ENCODE assay signal across 1 cellular context in genomic region chr1:6603851-6604558, GRCh38.
A peak's percentile ranks its signal among the peaks of the same experiment; 100 is the strongest.
TF ChIP-seq lines count a peak whose summit lies in the region.

No MANE protein-coding gene starts in this region.

TF ChIP-seq in HepG2, 621 proteins besides CTCF, POLR2A, EP300 and RAD21 (continued from another document and continues in another):
- TF ChIP-seq, protein P1, sequence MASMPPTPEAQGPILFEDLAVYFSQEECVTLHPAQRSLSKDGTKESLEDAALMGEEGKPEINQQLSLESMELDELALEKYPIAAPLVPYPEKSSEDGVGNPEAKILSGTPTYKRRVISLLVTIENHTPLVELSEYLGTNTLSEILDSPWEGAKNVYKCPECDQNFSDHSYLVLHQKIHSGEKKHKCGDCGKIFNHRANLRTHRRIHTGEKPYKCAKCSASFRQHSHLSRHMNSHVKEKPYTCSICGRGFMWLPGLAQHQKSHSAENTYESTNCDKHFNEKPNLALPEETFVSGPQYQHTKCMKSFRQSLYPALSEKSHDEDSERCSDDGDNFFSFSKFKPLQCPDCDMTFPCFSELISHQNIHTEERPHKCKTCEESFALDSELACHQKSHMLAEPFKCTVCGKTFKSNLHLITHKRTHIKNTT (CRISPR knock-in tag; IDR thresholded peaks at IDR 0.05), result no peak
- TF ChIP-seq ZNF232 (CRISPR knock-in tag; IDR thresholded peaks at IDR 0.05; ENCODE audit: borderline replicate concordance) (no peak), KLF6 (CRISPR knock-in tag; IDR thresholded peaks at IDR 0.05) (no peak; the same call in 1 of the 2 replicates), DR1 (CRISPR knock-in tag; IDR thresholded peaks at IDR 0.05) (peak; percentile 24; the same call in 1 of the 2 replicates), ZNF513 (CRISPR knock-in tag; conservative IDR thresholded peaks at IDR 0.05) (no peak), DRAP1 (CRISPR knock-in tag; IDR thresholded peaks at IDR 0.05) (peak; percentile 88), MXI1 (IDR thresholded peaks at IDR 0.05; ENCODE audit: borderline replicate concordance, low read depth, low read length) (peak; percentile 76; the same call in 1 of the 3 replicates), ZNF484 (CRISPR knock-in tag; IDR thresholded peaks at IDR 0.05; ENCODE audit: borderline replicate concordance, low read depth) (0 out of 2 replicates have a peak, but pooled peaks have one; percentile 36), AKAP8 (CRISPR knock-in tag; IDR thresholded peaks at IDR 0.05) (no peak), ZNF567 (CRISPR knock-in tag; IDR thresholded peaks at IDR 0.05; ENCODE audit: borderline replicate concordance) (no peak), SPEN (CRISPR knock-in tag; IDR thresholded peaks at IDR 0.05; ENCODE audit: low read depth) (no peak; the same call in 1 of the 2 replicates), ZNF572 (CRISPR knock-in tag; IDR thresholded peaks at IDR 0.05) (no peak), ZNF761 (CRISPR knock-in tag; conservative IDR thresholded peaks at IDR 0.05) (no peak), HMG20B (CRISPR knock-in tag; conservative IDR thresholded peaks at IDR 0.05) (0 out of 2 replicates have a peak, but pooled peaks have one; percentile 30), PCBP1 (IDR thresholded peaks at IDR 0.05; ENCODE audit: borderline replicate concordance, low read depth, low read length) (no peak), RBM22 (optimal IDR thresholded peaks at IDR 0.05; ENCODE audit: low read length) (peak; percentile 67), ZNF749 (CRISPR knock-in tag; IDR thresholded peaks at IDR 0.05; ENCODE audit: borderline replicate concordance) (no peak), E2F2 (CRISPR knock-in tag; IDR thresholded peaks at IDR 0.05; ENCODE audit: borderline replicate concordance) (no peak; the same call in 1 of the 2 replicates), FOXA3 (CRISPR knock-in tag; IDR thresholded peaks at IDR 0.05) (peak; percentile 52; the same call in 1 of the 2 replicates), MIXL1 (CRISPR knock-in tag; IDR thresholded peaks at IDR 0.05) (peak; percentile 82), MNT (IDR thresholded peaks at IDR 0.05) (peak; percentile 80), CENPX (CRISPR knock-in tag; IDR thresholded peaks at IDR 0.05) (no peak), SMAD9 (CRISPR knock-in tag; IDR thresholded peaks at IDR 0.05) (no peak), HNRNPUL1 (IDR thresholded peaks at IDR 0.05; ENCODE audit: low read depth, low read length) (no peak), GFI1 (CRISPR knock-in tag; IDR thresholded peaks at IDR 0.05; ENCODE audit: borderline replicate concordance) (no peak), ZNF773 (CRISPR knock-in tag; IDR thresholded peaks at IDR 0.05; ENCODE audit: borderline replicate concordance) (no peak), TCF7L2 (IDR thresholded peaks at IDR 0.05; ENCODE audit: low read depth, low read length) (no peak), ZNF292 (CRISPR knock-in tag; IDR thresholded peaks at IDR 0.05; ENCODE audit: borderline replicate concordance, low read depth) (no peak), HNF4G (IDR thresholded peaks at IDR 0.05; ENCODE audit: borderline replicate concordance, low read depth, low read length) (peak; percentile 57; the same call in 1 of the 2 replicates), HNF4G (CRISPR knock-in tag; IDR thresholded peaks at IDR 0.05; ENCODE audit: borderline replicate concordance, low read depth) (no peak), DNMT1 (CRISPR knock-in tag; IDR thresholded peaks at IDR 0.05) (no peak), SCMH1 (CRISPR knock-in tag; IDR thresholded peaks at IDR 0.05; ENCODE audit: borderline replicate concordance) (no peak), SIX4 (CRISPR knock-in tag; IDR thresholded peaks at IDR 0.05) (peak; percentile 88), HNRNPL (IDR thresholded peaks at IDR 0.05; ENCODE audit: low read depth, low read length) (no peak), RNF2 (conservative IDR thresholded peaks at IDR 0.05; ENCODE audit: low read depth) (no peak), ZNF790 (CRISPR knock-in tag; IDR thresholded peaks at IDR 0.05; ENCODE audit: borderline replicate concordance) (no peak), MATR3 (CRISPR knock-in tag; IDR thresholded peaks at IDR 0.05) (no peak), ZNF616 (CRISPR knock-in tag; IDR thresholded peaks at IDR 0.05; ENCODE audit: low read depth) (no peak), ZNF879 (CRISPR knock-in tag; IDR thresholded peaks at IDR 0.05) (0 out of 2 replicates have a peak, but pooled peaks have one; percentile 15), KLF9 (CRISPR knock-in tag; IDR thresholded peaks at IDR 0.05; ENCODE audit: low read depth) (0 out of 2 replicates have a peak, but pooled peaks have one; percentile 27), ZNF670 (CRISPR knock-in tag; IDR thresholded peaks at IDR 0.05; ENCODE audit: borderline replicate concordance) (0 out of 2 replicates have a peak, but pooled peaks have one; percentile 22), CAMTA2 (CRISPR knock-in tag; IDR thresholded peaks at IDR 0.05; ENCODE audit: borderline replicate concordance) (0 out of 2 replicates have a peak, but pooled peaks have one; percentile 32), ZZZ3 (CRISPR knock-in tag; IDR thresholded peaks at IDR 0.05; ENCODE audit: borderline replicate concordance) (no peak), CCDC6 (CRISPR knock-in tag; IDR thresholded peaks at IDR 0.05) (peak; percentile 61; the same call in 1 of the 2 replicates), JUND (CRISPR knock-in tag; IDR thresholded peaks at IDR 0.05) (no peak), ZNF556 (CRISPR knock-in tag; IDR thresholded peaks at IDR 0.05; ENCODE audit: borderline replicate concordance) (no peak), HNRNPK (IDR thresholded peaks at IDR 0.05; ENCODE audit: low read depth, low read length, poor library complexity, severe bottlenecking) (no peak), ZNF362 (CRISPR knock-in tag; IDR thresholded peaks at IDR 0.05; ENCODE audit: borderline replicate concordance) (no peak)
- TF ChIP-seq, protein P2, sequence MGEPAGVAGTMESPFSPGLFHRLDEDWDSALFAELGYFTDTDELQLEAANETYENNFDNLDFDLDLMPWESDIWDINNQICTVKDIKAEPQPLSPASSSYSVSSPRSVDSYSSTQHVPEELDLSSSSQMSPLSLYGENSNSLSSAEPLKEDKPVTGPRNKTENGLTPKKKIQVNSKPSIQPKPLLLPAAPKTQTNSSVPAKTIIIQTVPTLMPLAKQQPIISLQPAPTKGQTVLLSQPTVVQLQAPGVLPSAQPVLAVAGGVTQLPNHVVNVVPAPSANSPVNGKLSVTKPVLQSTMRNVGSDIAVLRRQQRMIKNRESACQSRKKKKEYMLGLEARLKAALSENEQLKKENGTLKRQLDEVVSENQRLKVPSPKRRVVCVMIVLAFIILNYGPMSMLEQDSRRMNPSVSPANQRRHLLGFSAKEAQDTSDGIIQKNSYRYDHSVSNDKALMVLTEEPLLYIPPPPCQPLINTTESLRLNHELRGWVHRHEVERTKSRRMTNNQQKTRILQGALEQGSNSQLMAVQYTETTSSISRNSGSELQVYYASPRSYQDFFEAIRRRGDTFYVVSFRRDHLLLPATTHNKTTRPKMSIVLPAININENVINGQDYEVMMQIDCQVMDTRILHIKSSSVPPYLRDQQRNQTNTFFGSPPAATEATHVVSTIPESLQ (CRISPR knock-in tag; conservative IDR thresholded peaks at IDR 0.05), result 0 out of 2 replicates have a peak, but pooled peaks have one; percentile 63
- TF ChIP-seq, protein P3, sequence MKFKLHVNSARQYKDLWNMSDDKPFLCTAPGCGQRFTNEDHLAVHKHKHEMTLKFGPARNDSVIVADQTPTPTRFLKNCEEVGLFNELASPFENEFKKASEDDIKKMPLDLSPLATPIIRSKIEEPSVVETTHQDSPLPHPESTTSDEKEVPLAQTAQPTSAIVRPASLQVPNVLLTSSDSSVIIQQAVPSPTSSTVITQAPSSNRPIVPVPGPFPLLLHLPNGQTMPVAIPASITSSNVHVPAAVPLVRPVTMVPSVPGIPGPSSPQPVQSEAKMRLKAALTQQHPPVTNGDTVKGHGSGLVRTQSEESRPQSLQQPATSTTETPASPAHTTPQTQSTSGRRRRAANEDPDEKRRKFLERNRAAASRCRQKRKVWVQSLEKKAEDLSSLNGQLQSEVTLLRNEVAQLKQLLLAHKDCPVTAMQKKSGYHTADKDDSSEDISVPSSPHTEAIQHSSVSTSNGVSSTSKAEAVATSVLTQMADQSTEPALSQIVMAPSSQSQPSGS (CRISPR knock-in tag; IDR thresholded peaks at IDR 0.05), result peak; percentile 41; the same call in 1 of the 2 replicates
- TF ChIP-seq, protein P4, sequence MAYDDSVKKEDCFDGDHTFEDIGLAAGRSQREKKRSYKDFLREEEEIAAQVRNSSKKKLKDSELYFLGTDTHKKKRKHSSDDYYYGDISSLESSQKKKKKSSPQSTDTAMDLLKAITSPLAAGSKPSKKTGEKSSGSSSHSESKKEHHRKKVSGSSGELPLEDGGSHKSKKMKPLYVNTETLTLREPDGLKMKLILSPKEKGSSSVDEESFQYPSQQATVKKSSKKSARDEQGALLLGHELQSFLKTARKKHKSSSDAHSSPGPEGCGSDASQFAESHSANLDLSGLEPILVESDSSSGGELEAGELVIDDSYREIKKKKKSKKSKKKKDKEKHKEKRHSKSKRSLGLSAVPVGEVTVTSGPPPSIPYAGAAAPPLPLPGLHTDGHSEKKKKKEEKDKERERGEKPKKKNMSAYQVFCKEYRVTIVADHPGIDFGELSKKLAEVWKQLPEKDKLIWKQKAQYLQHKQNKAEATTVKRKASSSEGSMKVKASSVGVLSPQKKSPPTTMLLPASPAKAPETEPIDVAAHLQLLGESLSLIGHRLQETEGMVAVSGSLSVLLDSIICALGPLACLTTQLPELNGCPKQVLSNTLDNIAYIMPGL (CRISPR knock-in tag; IDR thresholded peaks at IDR 0.05; ENCODE audit: borderline replicate concordance in 1 of 2, low read depth in 1 of 2), result peak in 1 of 2 experiments; percentile 52; a peak in 1 of 4 replicates
- TF ChIP-seq, protein P5, sequence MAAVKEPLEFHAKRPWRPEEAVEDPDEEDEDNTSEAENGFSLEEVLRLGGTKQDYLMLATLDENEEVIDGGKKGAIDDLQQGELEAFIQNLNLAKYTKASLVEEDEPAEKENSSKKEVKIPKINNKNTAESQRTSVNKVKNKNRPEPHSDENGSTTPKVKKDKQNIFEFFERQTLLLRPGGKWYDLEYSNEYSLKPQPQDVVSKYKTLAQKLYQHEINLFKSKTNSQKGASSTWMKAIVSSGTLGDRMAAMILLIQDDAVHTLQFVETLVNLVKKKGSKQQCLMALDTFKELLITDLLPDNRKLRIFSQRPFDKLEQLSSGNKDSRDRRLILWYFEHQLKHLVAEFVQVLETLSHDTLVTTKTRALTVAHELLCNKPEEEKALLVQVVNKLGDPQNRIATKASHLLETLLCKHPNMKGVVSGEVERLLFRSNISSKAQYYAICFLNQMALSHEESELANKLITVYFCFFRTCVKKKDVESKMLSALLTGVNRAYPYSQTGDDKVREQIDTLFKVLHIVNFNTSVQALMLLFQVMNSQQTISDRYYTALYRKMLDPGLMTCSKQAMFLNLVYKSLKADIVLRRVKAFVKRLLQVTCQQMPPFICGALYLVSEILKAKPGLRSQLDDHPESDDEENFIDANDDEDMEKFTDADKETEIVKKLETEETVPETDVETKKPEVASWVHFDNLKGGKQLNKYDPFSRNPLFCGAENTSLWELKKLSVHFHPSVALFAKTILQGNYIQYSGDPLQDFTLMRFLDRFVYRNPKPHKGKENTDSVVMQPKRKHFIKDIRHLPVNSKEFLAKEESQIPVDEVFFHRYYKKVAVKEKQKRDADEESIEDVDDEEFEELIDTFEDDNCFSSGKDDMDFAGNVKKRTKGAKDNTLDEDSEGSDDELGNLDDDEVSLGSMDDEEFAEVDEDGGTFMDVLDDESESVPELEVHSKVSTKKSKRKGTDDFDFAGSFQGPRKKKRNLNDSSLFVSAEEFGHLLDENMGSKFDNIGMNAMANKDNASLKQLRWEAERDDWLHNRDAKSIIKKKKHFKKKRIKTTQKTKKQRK (IDR thresholded peaks at IDR 0.05; ENCODE audit: low read length), result no peak
